ENCODE assay signal across 8 cellular contexts in the genomic region with DNA sequence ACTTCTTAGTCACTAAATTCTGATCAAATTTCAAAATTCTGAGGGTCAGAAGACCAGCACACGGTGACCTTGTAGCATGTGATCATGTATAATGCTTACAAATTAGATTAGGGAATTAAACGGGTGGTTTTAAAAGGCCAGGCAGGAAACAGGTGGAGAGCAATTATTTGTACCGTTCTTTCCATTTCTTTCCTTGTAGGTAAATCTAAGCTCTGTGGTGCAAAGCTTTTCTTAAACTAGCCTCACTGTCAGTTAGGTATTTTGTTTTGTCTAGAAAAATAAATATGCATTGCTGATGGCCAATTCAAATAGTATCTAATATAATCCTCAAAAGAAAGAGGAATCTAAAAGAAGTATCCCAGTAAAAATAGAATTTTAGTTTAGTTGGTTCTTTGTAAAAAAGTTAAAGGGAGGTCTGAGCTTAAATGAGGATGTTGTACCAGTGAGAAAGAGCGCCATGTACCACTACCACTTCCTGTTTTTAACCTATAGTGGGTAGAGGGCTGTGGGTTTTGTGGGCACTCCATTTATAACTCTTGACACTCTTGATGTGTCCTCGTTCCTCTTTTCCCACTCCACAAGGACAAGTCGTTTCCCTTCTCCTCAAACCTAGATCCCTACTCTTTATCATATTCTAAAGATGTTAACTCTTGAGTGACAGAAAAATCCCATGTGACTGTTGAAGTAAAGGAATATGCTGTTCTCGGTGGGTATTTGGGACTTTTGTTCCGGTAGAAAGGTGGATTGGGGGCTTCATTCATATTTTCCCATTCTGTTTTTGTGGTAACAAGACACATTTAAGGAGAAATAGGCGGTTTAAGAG. TPM values are rescaled to one million over a fixed set of nuclear protein-coding genes. Genes with fewer than 3 reads are reported as not detected.
DNase-seq lines count a peak whose midpoint lies in the region; ATAC-seq and TF ChIP-seq lines count a peak whose summit lies in the region.

No MANE protein-coding gene starts in this region.

- WGBS in transverse colon (ENCODE audit: low coverage in 1 of 2), 2 donors, result 62 to 70% methylated on average over 9 of the region's 9 CpGs

- H3K27me3 ChIP-seq in PC-9 (ENCODE audit: insufficient read depth, low read depth) (no peaks in the 10 kb centered on the region), transverse colon (no peaks in the 10 kb centered on the region)

- DNase-seq in left cardiac atrium (no peak), cardiac septum (ENCODE audit: low spot score) (no peak), PC-9 (no peak), transverse colon (peak; percentile 57), dedifferentiated amniotic fluid mesenchymal stem cell (ENCODE audit: extremely low spot score) (no peak), hepatic stellate cell (ENCODE audit: low spot score) (no peak)
- peak; percentile 52 for DNase-seq in effector CD4-positive, alpha-beta T cell

- no TSS peak for BruUV-seq in PC-9 (replicated peaks; lab: Mats Ljungman, UMichigan)

- in situ Hi-C loops in transverse colon (cut with MboI; ENCODE audit: low pct_ligation_motif_present in 1 of 4, low pct_unique_long_range_greater_than_20kb in 1 of 4, low sequenced_read_pairs in 3 of 4), result loop anchor here in 1 of 4 donors (10.0 kb wide), 1 partner anchor 47 kb away; a partner anchor contains a TSS

- H3K36me3 ChIP-seq in PC-9 (ENCODE audit: low read depth) (peaks cover 72% of the 10 kb centered on the region), transverse colon (no peaks in the 10 kb centered on the region)

- TF ChIP-seq CTCF in PC-9 (conservative IDR thresholded peaks at IDR 0.05) (no peak), transverse colon (IDR thresholded peaks at IDR 0.05) (no peak)

- H3K27ac ChIP-seq in PC-9 (no peak overlapping the region), transverse colon (peak overlapping the region; percentile 66 to 82 (median 73))

- H2AFZ ChIP-seq in PC-9, result no peak overlapping the region

- H4K20me1 ChIP-seq in PC-9 (ENCODE audit: insufficient read depth), result no peaks in the 10 kb centered on the region; the same call in none of the 2 replicates

- peaks cover 58% of the 10 kb centered on the region for H3F3A ChIP-seq in PC-9 (ENCODE audit: insufficient read depth, low read depth)

- H3K9me2 ChIP-seq in PC-9 (ENCODE audit: insufficient read depth), result no peaks in the 10 kb centered on the region

- peak overlapping the region; percentile 27; the same call in 1 of the 2 replicates for H3K4me2 ChIP-seq in PC-9

- no peak for TF ChIP-seq POLR2A in transverse colon (IDR thresholded peaks at IDR 0.05)

- H3K4me1 ChIP-seq in PC-9 (replicated peaks; ENCODE audit: insufficient read depth), result peaks cover 46% of the 10 kb centered on the region
- H3K4me1 ChIP-seq in transverse colon, result peaks cover 14 to 79% (median 45%) of the 10 kb centered on the region in 4 donors

- peaks cover 81% of the 10 kb centered on the region for H3K79me2 ChIP-seq in PC-9 (ENCODE audit: low read depth)

- intact Hi-C loops in left cardiac atrium (cut with DNase I), result no loop called here
- intact Hi-C loops in cardiac septum (cut with DNase I), result no loop called here
- intact Hi-C loops in PC-9 (cut with micrococcal nuclease; ENCODE audit: unreplicated experiment), result no loop called here
- intact Hi-C loops in transverse colon (cut with DNase I; ENCODE audit: low total_unique reads), result no loop called here

- no peak for TF ChIP-seq EP300 in transverse colon (IDR thresholded peaks at IDR 0.05; ENCODE audit: low read depth)

- CTCF ChIA-PET in PC-9 (lab: Charles Lee), result no interaction called here

- H3K9me3 ChIP-seq in PC-9 (ENCODE audit: insufficient read depth, low read depth) (no peaks in the 10 kb centered on the region), transverse colon (no peaks in the 10 kb centered on the region)

- H3K4me3 ChIP-seq in PC-9, result no peak overlapping the region
- H3K4me3 ChIP-seq in transverse colon, result no peak overlapping the region

- POLR2A ChIA-PET in PC-9 (lab: Charles Lee; ENCODE audit: unreplicated experiment), result interaction anchor here (0.6 kb wide), 2 partner anchors 51 to 148 kb away, joined by 3 to 8 read pairs; a partner anchor contains a TSS

- ATAC-seq in left cardiac atrium (peak; percentile 57 to 75), HG02981 (IDR thresholded peaks at IDR 0.05; ENCODE audit: unreplicated experiment) (peak; percentile 52)

RNA-seq across cellular contexts. Expression of a gene that starts 50.9 kb away (rescaled TPM):
- total RNA-seq in left cardiac atrium, result 100 to 1,000 TPM in 1 of 2 donors, 10 to 100 TPM in 1; 74.6 to 172 TPM
- total RNA-seq in cardiac septum, result 64.4 TPM
- 77.7 and 131 TPM in 2 replicates for total RNA-seq in PC-9 (2021)
- total RNA-seq in transverse colon, result 100 to 1,000 TPM in 3 of 4 donors, 10 to 100 TPM in 1; 36.8 to 139 (median 117) TPM

Comparison
In these comparisons a context has a peak if more than half of its experiments do, and no peak if none do; other contexts are left out.
1. DNase-seq: peak in effector CD4-positive, alpha-beta T cell (single experiment) and transverse colon (single experiment); none in left cardiac atrium (single experiment), cardiac septum (single experiment), PC-9 (0 of 2), dedifferentiated amniotic fluid mesenchymal stem cell (single experiment) and hepatic stellate cell (single experiment).